Comparison of ENCODE assay signal across 22 cellular contexts in genomic region chr22:25375683-25376082, GRCh38.
"Had no signal": no experiment of that assay in that cellular context is flagged by ENCODE, and none has a peak within 500 bp of the region (broad histone marks: within the 10 kb centered on the region; RNA-seq: fewer than 3 reads in every experiment).

No MANE protein-coding gene starts in this region.

- H3K4me3 Mint-ChIP-seq: activated CD4-positive, alpha-beta T cell treated with anti-CD3 and anti-CD28 coated beads, Interleukin-2, amount 10 ng/mL, durations not matched to agents 7 days and 5 days; natural killer cell treated with Interleukin-12 subunit alpha and Interleukin-12 subunit beta and Interleukin-15 and Interleukin-18, amount 100 ng/mL, for 72 hours; stimulated activated memory B cell treated with anti-CD40 and anti-IgM and Interleukin-4, amounts not matched to agents 10 μg/mL and 1 μg/mL and 100 μg/mL, for 72 hours had no signal

- H3K27ac Mint-ChIP-seq: stimulated activated memory B cell treated with anti-CD40 and anti-IgM and Interleukin-4, amounts not matched to agents 10 μg/mL and 1 μg/mL and 100 μg/mL, for 72 hours had no signal

- H3K4me3 ChIP-seq: esophagus squamous epithelium, lower lobe of right lung, sigmoid colon, thoracic aorta, upper lobe of left lung had no signal

- H3K9me3 Mint-ChIP-seq: activated CD4-positive, alpha-beta T cell treated with anti-CD3 and anti-CD28 coated beads, Interleukin-2, amount 10 ng/mL, durations not matched to agents 7 days and 5 days; natural killer cell treated with Interleukin-12 subunit alpha and Interleukin-12 subunit beta and Interleukin-15 and Interleukin-18, amount 100 ng/mL, for 72 hours; stimulated activated memory B cell treated with anti-CD40 and anti-IgM and Interleukin-4, amounts not matched to agents 10 μg/mL and 1 μg/mL and 100 μg/mL, for 72 hours had no signal

- ATAC-seq: activated CD4-positive, CD25-positive, alpha-beta regulatory T cell treated with anti-CD3 and anti-CD28 coated beads, Interleukin-2, amount 50 U/mL, for 24 hours; left cardiac atrium; lower lobe of right lung; natural killer cell treated with Interleukin-12 subunit alpha and Interleukin-12 subunit beta and Interleukin-15 and Interleukin-18, amount 100 ng/mL, for 72 hours; stimulated activated memory B cell treated with anti-CD40 and anti-IgM and Interleukin-4, amounts not matched to agents 10 μg/mL and 1 μg/mL and 100 μg/mL, for 72 hours had no signal

- DNase-seq: activated CD4-positive, alpha-beta T cell treated with anti-CD3 and anti-CD28 coated beads, Interleukin-2, amount 10 ng/mL, durations not matched to agents 7 days and 5 days; activated CD8-positive, alpha-beta memory T cell treated with anti-CD3 and anti-CD28 coated beads for 24 hours; activated CD8-positive, alpha-beta memory T cell treated with anti-CD3 and anti-CD28 coated beads, Interleukin-2, amount 50 U/mL, for 48 hours; activated effector memory CD4-positive, alpha-beta T cell treated with Interleukin-2 at 50 U/mL for 16 hours; activated naive CD4-positive, alpha-beta T cell treated with anti-CD3 and anti-CD28 coated beads, Interleukin-2, amount 50 U/mL, for 16 hours; activated T-cell treated with anti-CD3 and anti-CD28 coated beads, Interleukin-2, amount 50 U/mL, for 48 hours; aorta; cerebellar nuclear complex; cortex of kidney; effector CD4-positive, alpha-beta T cell; esophagus squamous epithelium; left cardiac atrium; lower lobe of right lung; sigmoid colon; stimulated activated CD4-positive, alpha-beta T cell treated with anti-CD3 and anti-CD28 coated beads, Interleukin-4, amount 100 ng/mL, for 24 hours; T1000; upper lobe of left lung had no signal

- H3K4me1 ChIP-seq: esophagus squamous epithelium, lower lobe of right lung, sigmoid colon had no signal

- FAIRE-seq: islet of Langerhans had no signal

- H3K27ac ChIP-seq: esophagus squamous epithelium, lower lobe of right lung, sigmoid colon, thoracic aorta, upper lobe of left lung had no signal

- H3K36me3 Mint-ChIP-seq: natural killer cell treated with Interleukin-12 subunit alpha and Interleukin-12 subunit beta and Interleukin-15 and Interleukin-18, amount 100 ng/mL, for 72 hours had no signal

- H3K27me3 ChIP-seq: esophagus squamous epithelium, sigmoid colon, upper lobe of left lung had no signal

- H3K27me3 Mint-ChIP-seq: activated CD4-positive, alpha-beta T cell treated with anti-CD3 and anti-CD28 coated beads, Interleukin-2, amount 10 ng/mL, durations not matched to agents 7 days and 5 days; natural killer cell treated with Interleukin-12 subunit alpha and Interleukin-12 subunit beta and Interleukin-15 and Interleukin-18, amount 100 ng/mL, for 72 hours; stimulated activated memory B cell treated with anti-CD40 and anti-IgM and Interleukin-4, amounts not matched to agents 10 μg/mL and 1 μg/mL and 100 μg/mL, for 72 hours had no signal

- H3K9me3 ChIP-seq: esophagus squamous epithelium, lower lobe of right lung, sigmoid colon, thoracic aorta, upper lobe of left lung had no signal
